In genomic region chr1:32336963-32337675, GRCh38 we compare ENCODE assay signal across 8 cellular contexts. TPM values are rescaled to one million over a fixed set of nuclear protein-coding genes. Genes with fewer than 3 reads are reported as not detected.
DNase-seq lines count a peak whose midpoint lies in the region; FAIRE-seq and TF ChIP-seq lines count a peak whose summit lies in the region.

No MANE protein-coding gene starts in this region.

- DNase-seq in EH (ENCODE audit: low read depth) (peak; percentile 57), KG1 (lab: John Stamatoyannopoulos, UW) (peak; percentile 31), globus pallidus (ENCODE audit: low spot score) (peak; percentile 54), D721Med (ENCODE audit: insufficient read length, low spot score) (no peak), SK-N-DZ (ENCODE audit: low spot score) (no peak), NCI-H128 (lab: John Stamatoyannopoulos, UW; ENCODE audit: unreplicated experiment) (no peak)
- DNase-seq in activated CD4-positive, alpha-beta T cell treated with anti-CD3 and anti-CD28 coated beads, Interleukin-2, amount 50 U/mL, for 48 hours: peak; percentile 64 to 73
- peak; percentile 56 to 66 for DNase-seq in stimulated activated CD4-positive, alpha-beta T cell treated with anti-CD3 and anti-CD28 coated beads, Interleukin-2, amount 100 ng/mL, for 24 hours

- TF ChIP-seq CTCF in D721Med (IDR thresholded peaks at IDR 0.05; ENCODE audit: insufficient read depth, missing control alignments): no peak

- no peak for FAIRE-seq in D721Med (lab: Jason Lieb, UNC)

RNA-seq across cellular contexts. Expression of gene MARCKSL1, which starts 1.1 kb away (rescaled TPM):
- 288 and 346 TPM in 2 replicates for polyA plus RNA-seq in SK-N-DZ (2014; cell fraction: cytosol; rRNA removed)
- 123 and 135 TPM in 2 replicates for polyA plus RNA-seq in SK-N-DZ (2014; cell fraction: nucleus; rRNA removed)

RNA-seq across cellular contexts. Expression of gene FAM229A, which starts 25.2 kb away (rescaled TPM):
- 2.0 and 3.7 TPM in 2 replicates for polyA plus RNA-seq in SK-N-DZ (2014; cell fraction: cytosol; rRNA removed)
- polyA plus RNA-seq in SK-N-DZ (2014; cell fraction: nucleus; rRNA removed): 16.0 and 26.5 TPM in 2 replicates

RNA-seq across cellular contexts. Expression of gene TSSK3, which starts 25.2 kb away (rescaled TPM):
- 1.5 and 4.4 TPM in 2 replicates for polyA plus RNA-seq in SK-N-DZ (2014; cell fraction: cytosol; rRNA removed)
- not detected in 2 replicates for polyA plus RNA-seq in SK-N-DZ (2014; cell fraction: nucleus; rRNA removed)

RNA-seq across cellular contexts. Expression of gene HDAC1, which starts 45.2 kb away (rescaled TPM):
- 98.5 and 104 TPM in 2 replicates for polyA plus RNA-seq in SK-N-DZ (2014; cell fraction: cytosol; rRNA removed)
- polyA plus RNA-seq in SK-N-DZ (2014; cell fraction: nucleus; rRNA removed): 167 and 186 TPM in 2 replicates

RNA-seq across cellular contexts. Expression of gene BSDC1, which starts 57.1 kb away (rescaled TPM):
- polyA plus RNA-seq in SK-N-DZ (2014; cell fraction: cytosol; rRNA removed): 56.8 and 61.3 TPM in 2 replicates
- polyA plus RNA-seq in SK-N-DZ (2014; cell fraction: nucleus; rRNA removed): 58.1 and 69.7 TPM in 2 replicates

Comparison
In these comparisons a context has a peak if more than half of its experiments do, and no peak if none do; other contexts are left out.
1. DNase-seq: peak in EH (single experiment), KG1 (single experiment), activated CD4-positive, alpha-beta T cell treated with anti-CD3 and anti-CD28 coated beads, Interleukin-2, amount 50 U/mL, for 48 hours (2 of 2), globus pallidus (single experiment) and stimulated activated CD4-positive, alpha-beta T cell treated with anti-CD3 and anti-CD28 coated beads, Interleukin-2, amount 100 ng/mL, for 24 hours (2 of 2); none in D721Med (single experiment), SK-N-DZ (single experiment) and NCI-H128 (single experiment).